ENCODE assay signal across 1 cellular context in genomic region chr16:83915081-83915480, GRCh38.
A peak's percentile ranks its signal among the peaks of the same experiment; 100 is the strongest.
TF ChIP-seq lines count a peak whose summit lies in the region.

No MANE protein-coding gene starts in this region.

TF ChIP-seq in K562, 482 proteins besides CTCF, POLR2A, EP300 and RAD21:
- no peak for TF ChIP-seq ZNF318 (IDR thresholded peaks at IDR 0.05; ENCODE audit: borderline replicate concordance in 1 of 2, low read depth in 1 of 2)
- TF ChIP-seq ZNF311 (CRISPR knock-in tag; IDR thresholded peaks at IDR 0.05): no peak
- TF ChIP-seq ZBTB33 (CRISPR knock-in tag; IDR thresholded peaks at IDR 0.05): 0 out of 2 replicates have a peak, but pooled peaks have one; percentile 31
- TF ChIP-seq ARHGAP35 (IDR thresholded peaks at IDR 0.05; ENCODE audit: partially characterized antibody): no peak
- no peak for TF ChIP-seq ZNF512 (tag; IDR thresholded peaks at IDR 0.05)
- TF ChIP-seq ZNF134 (CRISPR knock-in tag; conservative IDR thresholded peaks at IDR 0.05): no peak
- no peak for TF ChIP-seq CHAMP1 (IDR thresholded peaks at IDR 0.05)
